29 cellular contexts compared by ENCODE assay signal in the genomic region with DNA sequence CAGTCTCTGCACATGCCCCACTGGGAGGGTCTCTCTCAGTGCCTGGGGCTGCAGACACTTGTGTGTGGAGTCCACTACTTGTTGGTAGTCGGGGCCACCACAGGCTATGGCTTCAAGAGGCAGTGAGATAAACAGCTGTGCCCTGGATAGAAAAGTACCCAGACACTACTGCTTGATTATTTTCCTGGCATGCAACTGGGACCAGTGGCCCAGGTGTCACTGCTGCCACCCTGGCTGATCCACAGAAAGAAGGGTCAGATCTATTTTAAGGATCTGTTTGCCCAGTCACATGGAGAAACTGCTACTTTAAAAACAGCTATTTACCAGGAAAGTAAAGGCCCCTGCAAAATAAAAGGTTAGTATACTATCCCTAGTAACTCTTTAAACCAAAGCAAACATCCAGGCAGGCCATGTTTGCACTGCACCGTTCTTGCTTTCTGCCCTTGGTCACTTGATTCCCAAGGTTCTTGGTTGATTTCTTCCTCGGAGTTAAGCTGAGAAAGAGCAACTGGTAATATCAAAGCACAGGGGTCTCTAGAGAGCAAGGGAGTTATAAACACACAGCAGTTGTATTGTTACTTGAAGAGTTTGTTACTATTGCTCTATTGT.
DNase-seq lines count a peak whose midpoint lies in the region; ATAC-seq, FAIRE-seq and TF ChIP-seq lines count a peak whose summit lies in the region.
"Had no signal": no experiment of that assay in that cellular context is flagged by ENCODE, and none has a peak within 500 bp of the region (broad histone marks: within the 10 kb centered on the region; RNA-seq: fewer than 3 reads in every experiment).

No MANE protein-coding gene starts in this region.

- peaks cover 0 to 2% (median 0%) of the 10 kb centered on the region in 4 donors for H3K4me1 Mint-ChIP-seq in CD4-positive, alpha-beta memory T cell
- H3K4me1 Mint-ChIP-seq: activated CD4-positive, alpha-beta T cell treated with anti-CD3 and anti-CD28 coated beads for 36 hours had no signal

- POLR2A ChIA-PET in CD4-positive, alpha-beta memory T cell (lab: Charles Lee; ENCODE audit: partially characterized antibody) = no interaction called here

- H3K9me3 ChIP-seq in breast epithelium = no peaks in the 10 kb centered on the region
- no peaks in the 10 kb centered on the region for H3K9me3 ChIP-seq in right cardiac atrium (ENCODE audit: control insufficient read depth, low read length)
- H3K9me3 ChIP-seq in psoas muscle = no peaks in the 10 kb centered on the region
- no peaks in the 10 kb centered on the region for H3K9me3 ChIP-seq in CD4-positive, alpha-beta memory T cell (ENCODE audit: control insufficient read depth in 1 of 2, low read length in 2 of 2)
- H3K9me3 ChIP-seq: gastroesophageal sphincter, thoracic aorta had no signal

- CTCF ChIA-PET in CD4-positive, alpha-beta memory T cell (lab: Charles Lee; ENCODE audit: partially characterized antibody) = no interaction called here

- intact Hi-C loops in breast epithelium (cut with DNase I; ENCODE audit: low total_unique reads) (no loop called here), right cardiac atrium (cut with DNase I) (loop anchor here in 1 of 4 donors (10.0 kb wide), 1 partner anchor 147 kb away; no protein-coding TSS in a partner anchor), psoas muscle (cut with DNase I) (loop anchor here (2.0 to 5.0 kb wide), 3 partner anchors 57 to 149 kb away; partner anchors contain the start of gene GLUL (in 1 of the 2))
- intact Hi-C loops in CD4-positive, alpha-beta memory T cell (cut with micrococcal nuclease) = no loop called here

- H3K4me3 ChIP-seq in breast epithelium = no peak overlapping the region
- H3K4me3 ChIP-seq in right cardiac atrium (ENCODE audit: low read length) = no peak overlapping the region
- no peak overlapping the region for H3K4me3 ChIP-seq in psoas muscle
- H3K4me3 ChIP-seq in CD4-positive, alpha-beta memory T cell (ENCODE audit: low read length in 2 of 2) = no peak overlapping the region
- H3K4me3 ChIP-seq: gastroesophageal sphincter, thoracic aorta had no signal

- peak overlapping the region; percentile 81 to 85 for H3K27ac ChIP-seq in breast epithelium
- H3K27ac ChIP-seq in right cardiac atrium (ENCODE audit: low read length) = no peak overlapping the region
- H3K27ac ChIP-seq in psoas muscle = peak overlapping the region; percentile 79
- H3K27ac ChIP-seq in CD4-positive, alpha-beta memory T cell (ENCODE audit: low read depth, low read length) = no peak overlapping the region
- H3K27ac ChIP-seq: brain microvascular endothelial cell had no signal

- H3K9me3 Mint-ChIP-seq in CD4-positive, alpha-beta memory T cell = peaks cover 0 to 1% (median 0%) of the 10 kb centered on the region in 8 donors
- H3K9me3 Mint-ChIP-seq: activated T-cell treated with anti-CD3 and anti-CD28 coated beads, Interleukin-2, amount 50 U/mL, for 4 hours; naive thymus-derived CD8-positive, alpha-beta T cell had no signal

- H3K36me3 ChIP-seq in breast epithelium (no peaks in the 10 kb centered on the region), psoas muscle (ENCODE audit: insufficient read depth in 1 of 2, low read depth in 1 of 2) (no peaks in the 10 kb centered on the region)
- no peaks in the 10 kb centered on the region for H3K36me3 ChIP-seq in CD4-positive, alpha-beta memory T cell (ENCODE audit: insufficient read depth, low read length)
- H3K36me3 ChIP-seq: brain microvascular endothelial cell, gastroesophageal sphincter, thoracic aorta had no signal

- TF ChIP-seq CTCF in breast epithelium (IDR thresholded peaks at IDR 0.05) = no peak
- TF ChIP-seq CTCF in psoas muscle (IDR thresholded peaks at IDR 0.05) = no peak

- H3K27me3 ChIP-seq in breast epithelium (no peaks in the 10 kb centered on the region), right cardiac atrium (ENCODE audit: control insufficient read depth, insufficient read depth) (no peaks in the 10 kb centered on the region), psoas muscle (ENCODE audit: insufficient read depth in 3 of 3, low read length in 2 of 3) (no peaks in the 10 kb centered on the region)
- no peaks in the 10 kb centered on the region for H3K27me3 ChIP-seq in CD4-positive, alpha-beta memory T cell (ENCODE audit: insufficient read depth, low read length)
- H3K27me3 ChIP-seq: brain microvascular endothelial cell, gastroesophageal sphincter had no signal

- peaks cover 0 to 4% of the 10 kb centered on the region in 2 donors for H3K36me3 Mint-ChIP-seq in CD4-positive, alpha-beta memory T cell
- H3K36me3 Mint-ChIP-seq: IgD-negative memory B cell; naive thymus-derived CD8-positive, alpha-beta T cell had no signal

- WGBS in right cardiac atrium = 75% methylated on average over 3 of the region's 3 CpGs
- WGBS in psoas muscle, 3 donors = 31 to 39% (median 34%) methylated on average over 3 of the region's 3 CpGs

- TF ChIP-seq POLR2A in breast epithelium (IDR thresholded peaks at IDR 0.05) = no peak
- no peak for TF ChIP-seq POLR2A in GM12891 (IDR thresholded peaks at IDR 0.05; ENCODE audit: low read depth, low read length)

- FAIRE-seq in GM12891 (lab: Jason Lieb, UNC) = no peak
- FAIRE-seq: colon, GM12892 had no signal

- peaks cover 0 to 1% of the 10 kb centered on the region in 2 donors for H3K27me3 Mint-ChIP-seq in CD4-positive, alpha-beta memory T cell
- H3K27me3 Mint-ChIP-seq: activated CD4-positive, alpha-beta T cell treated with anti-CD3 and anti-CD28 coated beads for 36 hours had no signal

- DNase-seq in DMS53 treated with DMSO at 0.1 percent for 48 hours (lab: John Stamatoyannopoulos, UW; ENCODE audit: unreplicated experiment) (peak; percentile 71), breast epithelium (ENCODE audit: low spot score in 2 of 2) (no peak), right cardiac atrium (no peak), psoas muscle (peak in 1 of 2 donors; percentile 63), NCI-H187 treated with DMSO at 0.1 percent for 48 hours (lab: John Stamatoyannopoulos, UW) (no peak), GM12891 (ENCODE audit: insufficient read length, low spot score) (no peak)
- no peak for DNase-seq in CD4-positive, alpha-beta memory T cell
- DNase-seq: activated CD4-positive, alpha-beta T cell treated with anti-CD3 and anti-CD28 coated beads for 36 hours; activated CD8-positive, alpha-beta memory T cell treated with anti-CD3 and anti-CD28 coated beads for 24 hours; activated T-cell treated with anti-CD3 and anti-CD28 coated beads, Interleukin-2, amount 50 U/mL, for 4 hours; brain microvascular endothelial cell; C1 segment of cervical spinal cord; effector memory CD4-positive, alpha-beta T cell; mesendoderm; MM.1S; naive thymus-derived CD8-positive, alpha-beta T cell; NCI-H1436; NCI-H510A treated with DMSO at 0.1 percent for 48 hours; occipital lobe; PC-3; stimulated activated naive CD4-positive, alpha-beta T cell treated with Interleukin-2 at 50 U/mL for 16 hours had no signal

- peak overlapping the region in 1 of 7 donors; percentile 55 for H3K27ac Mint-ChIP-seq in CD4-positive, alpha-beta memory T cell
- H3K27ac Mint-ChIP-seq: activated CD4-positive, alpha-beta T cell treated with anti-CD3 and anti-CD28 coated beads for 36 hours; IgD-negative memory B cell; naive thymus-derived CD8-positive, alpha-beta T cell had no signal

- no peak overlapping the region for H3K4me3 Mint-ChIP-seq in CD4-positive, alpha-beta memory T cell
- H3K4me3 Mint-ChIP-seq: activated CD4-positive, alpha-beta T cell treated with anti-CD3 and anti-CD28 coated beads for 36 hours; activated T-cell treated with anti-CD3 and anti-CD28 coated beads, Interleukin-2, amount 50 U/mL, for 4 hours; IgD-negative memory B cell; naive thymus-derived CD8-positive, alpha-beta T cell had no signal

- H3K4me1 ChIP-seq in breast epithelium (no peaks in the 10 kb centered on the region), right cardiac atrium (ENCODE audit: control insufficient read depth, insufficient read depth, low read length) (peaks cover 12% of the 10 kb centered on the region), psoas muscle (peaks cover 40% of the 10 kb centered on the region)
- no peaks in the 10 kb centered on the region for H3K4me1 ChIP-seq in CD4-positive, alpha-beta memory T cell (ENCODE audit: insufficient read depth, low read length)

- ATAC-seq in right cardiac atrium = peak; percentile 41 to 52
- peak in 3 of 4 donors; percentile 51 to 81 (median 61) for ATAC-seq in psoas muscle
- ATAC-seq in HG03520 (IDR thresholded peaks at IDR 0.05; ENCODE audit: unreplicated experiment) = no peak
- ATAC-seq: activated CD4-positive, alpha-beta T cell treated with anti-CD3 and anti-CD28 coated beads for 36 hours; activated T-cell treated with anti-CD3 and anti-CD28 coated beads, Interleukin-2, amount 50 U/mL, for 4 hours; esophagus mucosa; gastroesophageal sphincter; HCT116; naive thymus-derived CD8-positive, alpha-beta T cell; PC-3 had no signal

TF ChIP-seq in GM12891, 5 proteins besides CTCF, POLR2A, EP300 and RAD21:
- TF ChIP-seq POU2F2 (IDR thresholded peaks at IDR 0.05; ENCODE audit: low read depth, low read length) (no peak), POLR2AphosphoS5 (IDR thresholded peaks at IDR 0.05; ENCODE audit: low read depth, low read length) (no peak), SPI1 (IDR thresholded peaks at IDR 0.05; ENCODE audit: low read depth, low read length) (no peak), TAF1 (IDR thresholded peaks at IDR 0.05; ENCODE audit: low read depth, low read length) (no peak), PAX5 (IDR thresholded peaks at IDR 0.05; ENCODE audit: insufficient read depth, low read length, severe bottlenecking) (no peak)

Comparison
In these comparisons a context has a peak if more than half of its experiments do, and no peak if none do; other contexts are left out.
1. H3K27ac ChIP-seq: peak in breast epithelium (2 of 2) and psoas muscle (single experiment); none in right cardiac atrium (single experiment) and CD4-positive, alpha-beta memory T cell (single experiment).
2. intact Hi-C loops: an anchor here in psoas muscle (2.0 to 5.0 kb wide); none called in breast epithelium and CD4-positive, alpha-beta memory T cell.